Comparison of ENCODE assay signal across 8 cellular contexts in the genomic region with DNA sequence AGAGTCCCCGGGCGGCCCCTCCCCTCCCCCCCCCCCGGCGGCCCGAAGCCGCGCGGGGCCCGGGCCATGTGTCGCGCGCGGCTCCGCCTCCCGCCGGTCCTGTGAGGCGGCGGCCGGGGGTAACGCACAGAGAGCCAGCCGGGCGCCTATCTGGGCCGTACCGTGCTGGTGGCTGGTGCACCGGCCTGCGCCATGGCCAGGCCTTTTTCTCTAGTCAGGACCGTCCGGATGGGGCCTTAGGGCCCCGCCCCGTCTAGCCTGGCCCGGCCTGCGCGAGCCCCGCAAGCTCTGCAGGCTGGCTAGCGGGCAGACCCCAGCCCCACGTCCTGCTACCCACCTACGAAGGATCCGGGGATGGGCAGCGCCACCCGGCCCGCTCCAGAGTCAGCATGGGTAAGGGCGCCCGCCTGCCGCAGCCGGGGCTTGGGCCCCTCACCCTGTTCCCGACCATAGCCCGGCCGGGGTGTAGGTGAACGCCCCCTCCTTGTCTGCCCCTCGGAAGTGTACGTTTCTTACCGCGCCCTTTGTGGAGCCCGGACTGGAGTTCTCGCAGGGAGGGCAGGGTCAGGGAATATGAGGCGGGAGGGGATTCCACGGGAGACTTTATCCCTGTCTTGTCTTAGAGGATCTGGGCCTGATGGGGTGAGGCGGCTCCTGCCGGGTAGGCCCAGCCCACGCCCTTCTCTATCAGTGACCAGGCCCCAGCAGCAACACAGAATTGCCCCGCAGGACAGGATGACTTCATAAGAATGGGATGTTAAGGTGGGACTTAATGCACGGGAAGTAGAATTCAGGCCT. TPM values are rescaled to one million over a fixed set of nuclear protein-coding genes. Genes with fewer than 3 reads are reported as not detected.
DNase-seq lines count a peak whose midpoint lies in the region; ATAC-seq and TF ChIP-seq lines count a peak whose summit lies in the region.

A gene with protein sequence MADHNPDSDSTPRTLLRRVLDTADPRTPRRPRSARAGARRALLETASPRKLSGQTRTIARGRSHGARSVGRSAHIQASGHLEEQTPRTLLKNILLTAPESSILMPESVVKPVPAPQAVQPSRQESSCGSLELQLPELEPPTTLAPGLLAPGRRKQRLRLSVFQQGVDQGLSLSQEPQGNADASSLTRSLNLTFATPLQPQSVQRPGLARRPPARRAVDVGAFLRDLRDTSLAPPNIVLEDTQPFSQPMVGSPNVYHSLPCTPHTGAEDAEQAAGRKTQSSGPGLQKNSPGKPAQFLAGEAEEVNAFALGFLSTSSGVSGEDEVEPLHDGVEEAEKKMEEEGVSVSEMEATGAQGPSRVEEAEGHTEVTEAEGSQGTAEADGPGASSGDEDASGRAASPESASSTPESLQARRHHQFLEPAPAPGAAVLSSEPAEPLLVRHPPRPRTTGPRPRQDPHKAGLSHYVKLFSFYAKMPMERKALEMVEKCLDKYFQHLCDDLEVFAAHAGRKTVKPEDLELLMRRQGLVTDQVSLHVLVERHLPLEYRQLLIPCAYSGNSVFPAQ (minus strand): TSS at position 630 of the 798 bp plus-strand sequence. CDS start 13,834 bp downstream, outside the sequence.

- peak within 1 kb of the TSS; percentile 97 for H3K9ac ChIP-seq in HUES6 (ENCODE audit: low read length)

- no peaks in the 10 kb centered on the region for H3K27me3 ChIP-seq in HUES6 (ENCODE audit: control insufficient read depth, insufficient read depth, low read length)
- no peaks in the 10 kb centered on the region for H3K27me3 ChIP-seq in esophagus muscularis mucosa
- H3K27me3 ChIP-seq in vagina: no peaks in the 10 kb centered on the region

- 0% methylated on average over 17 of the region's 62 CpGs for whole genome bisulfite sequencing in esophagus muscularis mucosa

- peak; percentile 33 for ATAC-seq in GM21619 (IDR thresholded peaks at IDR 0.05; ENCODE audit: unreplicated experiment)

- H3K27ac ChIP-seq in HUES6 (ENCODE audit: low read depth, low read length) (peak within 1 kb of the TSS; percentile 97), esophagus muscularis mucosa (replicated peaks in 1 of 4) (peak within 1 kb of the TSS; percentile 98 to 99 (median 99)), vagina (peak within 1 kb of the TSS; percentile 100)

- peaks cover 27% of the 10 kb centered on the region for H3K4me1 ChIP-seq in HUES6 (ENCODE audit: control insufficient read depth, insufficient read depth, low read length)
- H3K4me1 ChIP-seq in esophagus muscularis mucosa: peaks cover 48 to 81% (median 63%) of the 10 kb centered on the region in 4 donors
- peaks cover 62% of the 10 kb centered on the region for H3K4me1 ChIP-seq in vagina

- intact Hi-C loops in esophagus muscularis mucosa (cut with DNase I) (no loop called here), vagina (cut with DNase I) (no loop called here)

- H3K4me3 ChIP-seq in HUES6 (ENCODE audit: low read depth, low read length): peak within 1 kb of the TSS; percentile 99
- peak within 1 kb of the TSS; percentile 85 to 99 (median 93) for H3K4me3 ChIP-seq in esophagus muscularis mucosa
- peak within 1 kb of the TSS; percentile 79 to 98 for H3K4me3 ChIP-seq in vagina

- DNase-seq in NCI-H1694 treated with DMSO at 0.1 percent for 48 hours (lab: John Stamatoyannopoulos, UW) (peak; percentile 31), NCI-H1694 (lab: John Stamatoyannopoulos, UW) (no peak), esophagus muscularis mucosa (ENCODE audit: extremely low spot score) (no peak), myocyte (ENCODE audit: low read depth) (peak; percentile 40), vagina (ENCODE audit: extremely low spot score in 2 of 2) (peak in 1 of 2 donors; percentile 84)
- DNase-seq in activated CD4-positive, alpha-beta T cell treated with anti-CD3 and anti-CD28 coated beads for 4 hours: peak; percentile 7 to 15

- H3K9me3 ChIP-seq in HUES6 (ENCODE audit: control insufficient read depth, insufficient read depth, low read depth, low read length): no peaks in the 10 kb centered on the region
- H3K9me3 ChIP-seq in esophagus muscularis mucosa: no peaks in the 10 kb centered on the region
- no peaks in the 10 kb centered on the region for H3K9me3 ChIP-seq in vagina

- H3K36me3 ChIP-seq in HUES6 (ENCODE audit: control insufficient read depth, insufficient read depth, low read length): peaks cover 14% of the 10 kb centered on the region
- peaks cover 0 to 10% (median 3%) of the 10 kb centered on the region in 4 donors for H3K36me3 ChIP-seq in esophagus muscularis mucosa
- H3K36me3 ChIP-seq in vagina: no peaks in the 10 kb centered on the region

- no peak for TF ChIP-seq EP300 in esophagus muscularis mucosa (IDR thresholded peaks at IDR 0.05)

- TF ChIP-seq CTCF in esophagus muscularis mucosa (IDR thresholded peaks at IDR 0.05) (no peak), vagina (IDR thresholded peaks at IDR 0.05) (no peak)

- TF ChIP-seq POLR2A in esophagus muscularis mucosa (IDR thresholded peaks at IDR 0.05; ENCODE audit: low read depth): no peak
- TF ChIP-seq POLR2A in vagina (IDR thresholded peaks at IDR 0.05): no peak

RNA-seq across cellular contexts. Expression of the gene that starts here (rescaled TPM):
- total RNA-seq in esophagus muscularis mucosa (10 to 100 TPM; 30.3 to 50.7 (median 33.2) TPM), myocyte (48.3 and 63.7 TPM in 2 replicates), vagina (57.7 TPM)
- polyA plus RNA-seq in myocyte (2012): 44.7 TPM

Comparison
In these comparisons a context has a peak if more than half of its experiments do, and no peak if none do; other contexts are left out.
1. DNase-seq: peak in NCI-H1694 treated with DMSO at 0.1 percent for 48 hours (single experiment), activated CD4-positive, alpha-beta T cell treated with anti-CD3 and anti-CD28 coated beads for 4 hours (2 of 2) and myocyte (single experiment); none in NCI-H1694 (single experiment) and esophagus muscularis mucosa (single experiment).
2. Peak in every context shown above with its lines, with median percentiles within 50 percentile points of each other: H3K27ac ChIP-seq and H3K4me3 ChIP-seq.